In the genomic region with DNA sequence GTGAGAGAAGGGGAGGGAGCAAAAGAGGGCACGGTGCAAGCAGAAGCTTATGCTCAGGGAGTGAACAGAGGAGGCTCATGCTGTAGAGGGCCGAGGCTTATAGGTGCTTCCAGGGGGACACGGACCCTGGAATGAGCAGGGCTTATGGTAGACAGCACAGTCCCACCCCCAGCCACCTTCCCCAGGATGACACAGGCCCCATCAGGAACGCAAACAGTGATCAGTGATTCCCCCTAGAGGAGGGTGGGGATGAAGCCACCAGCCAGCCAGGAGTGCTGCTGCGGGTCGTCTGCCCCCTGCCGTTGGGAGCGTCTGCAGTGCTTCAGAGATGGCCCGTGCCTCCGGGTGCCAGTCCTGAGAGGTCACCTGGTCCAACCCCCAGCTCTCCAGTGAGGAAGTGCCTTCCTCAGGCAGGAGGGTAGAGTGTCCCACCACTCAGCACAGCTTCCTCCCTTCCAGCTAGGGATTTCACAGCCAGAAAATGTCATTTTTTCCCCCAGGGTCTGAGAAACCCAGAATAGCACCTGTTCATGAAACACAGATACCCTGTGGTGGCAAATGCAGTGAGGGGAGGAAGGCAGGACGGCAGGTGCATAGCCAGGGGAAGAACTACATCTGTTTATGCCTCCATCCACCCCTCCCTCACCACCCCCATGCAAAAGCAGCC, we compare ENCODE assay signal across 8 cellular contexts.
DNase-seq lines count a peak whose midpoint lies in the region; ATAC-seq lines count a peak whose summit lies in the region.

No MANE protein-coding gene starts in this region.

- peak; percentile 57 for ATAC-seq in GM19463 (IDR thresholded peaks at IDR 0.05; ENCODE audit: unreplicated experiment)
- no peak for ATAC-seq in HG03097 (IDR thresholded peaks at IDR 0.05; ENCODE audit: low FRiP score, unreplicated experiment)

- peak; percentile 57 to 65 for DNase-seq in AML-193 (lab: John Stamatoyannopoulos, UW)
- peak; percentile 16 for DNase-seq in NCI-H1105 treated with DMSO at 0.1 percent for 48 hours (lab: John Stamatoyannopoulos, UW)
- peak in 3 of 5 donors; percentile 13 to 42 (median 19) for DNase-seq in T-helper 1 cell
- peak; percentile 60 for DNase-seq in astrocyte of the hippocampus (ENCODE audit: low read depth, low spot score)
- peak; percentile 95 for DNase-seq in islet precursor cell
- DNase-seq in stimulated activated CD4-positive, alpha-beta T cell treated with anti-CD3 and anti-CD28 coated beads, TNF-alpha, amount 100 ng/mL, for 24 hours (ENCODE audit: low read depth in 3 of 3) = peak; percentile 20 to 63 (median 22)

Comparison
In these comparisons a context has a peak if more than half of its experiments do, and no peak if none do; other contexts are left out.
1. DNase-seq: peak in every context shown above with its lines; median percentile 95 in islet precursor cell; 61 in AML-193; 60 in astrocyte of the hippocampus; 22 in stimulated activated CD4-positive, alpha-beta T cell treated with anti-CD3 and anti-CD28 coated beads, TNF-alpha, amount 100 ng/mL, for 24 hours; 19 in T-helper 1 cell; 16 in NCI-H1105 treated with DMSO at 0.1 percent for 48 hours.